ENCODE assay signal across 10 cellular contexts in the genomic region with DNA sequence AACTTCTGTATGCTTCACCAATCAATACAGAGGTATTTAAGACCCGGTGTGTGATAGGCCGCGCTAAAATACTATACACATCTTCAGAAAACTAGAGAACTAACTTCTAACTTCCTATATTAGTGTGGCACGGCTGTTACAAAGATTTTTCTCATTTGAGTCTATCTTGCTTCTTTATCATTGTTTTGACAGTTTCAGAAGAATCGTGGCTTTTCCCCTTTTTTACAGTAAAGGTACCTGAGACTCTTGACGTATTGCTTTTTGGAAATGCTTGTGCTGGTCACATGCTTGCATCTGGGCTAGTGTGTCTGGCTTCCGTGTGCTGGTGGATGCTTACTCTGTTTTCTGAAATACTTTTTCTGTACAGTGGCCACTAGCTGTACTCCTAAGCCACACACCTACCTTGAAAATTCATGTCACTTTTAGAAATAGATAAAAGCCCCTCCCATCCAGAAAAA. TPM values are rescaled to one million over a fixed set of nuclear protein-coding genes. Genes with fewer than 3 reads are reported as not detected.
DNase-seq lines count a peak whose midpoint lies in the region; ATAC-seq and TF ChIP-seq lines count a peak whose summit lies in the region.
"Had no signal": no experiment of that assay in that cellular context is flagged by ENCODE, and none has a peak within 500 bp of the region (broad histone marks: within the 10 kb centered on the region; RNA-seq: fewer than 3 reads in every experiment).

No MANE protein-coding gene starts in this region.

- H3K4me3 ChIP-seq in Loucy (ENCODE audit: low read length, poor library complexity, severe bottlenecking) (no peak overlapping the region), mucosa of rectum (ENCODE audit: low read length in 2 of 2) (no peak overlapping the region), left lung (no peak overlapping the region), esophagus muscularis mucosa (no peak overlapping the region)
- H3K4me3 ChIP-seq: body of pancreas, GM23248 had no signal

- H3K4me2 ChIP-seq in Loucy (ENCODE audit: low read depth, low read length, poor library complexity, severe bottlenecking) = peak overlapping the region; percentile 79

- 74% methylated on average over 7 of the region's 7 CpGs for WGBS in esophagus muscularis mucosa

- H3K9me2 ChIP-seq in Loucy (replicated peaks; ENCODE audit: low read depth, low read length) = no peaks in the 10 kb centered on the region

- intact Hi-C loops in left lung (cut with DNase I) (no loop called here), esophagus muscularis mucosa (cut with DNase I) (no loop called here)

- no peak for DNase-seq in amygdala (lab: John Stamatoyannopoulos, UW)
- DNase-seq in left lung = no peak
- DNase-seq in substantia nigra (lab: John Stamatoyannopoulos, UW) = no peak
- DNase-seq in esophagus muscularis mucosa (ENCODE audit: extremely low spot score) = no peak
- DNase-seq: body of pancreas, GM23248 had no signal

- ATAC-seq in GM18520 (IDR thresholded peaks at IDR 0.05; ENCODE audit: unreplicated experiment) (peak; percentile 65), HG02571 (IDR thresholded peaks at IDR 0.05; ENCODE audit: unreplicated experiment) (peak; percentile 68), left lung (no peak)
- ATAC-seq: body of pancreas had no signal

- TF ChIP-seq EP300 in esophagus muscularis mucosa (IDR thresholded peaks at IDR 0.05) = no peak

- peak overlapping the region; percentile 59 to 71 for H3K27ac ChIP-seq in mucosa of rectum (ENCODE audit: low read depth in 2 of 2, low read length in 2 of 2)
- peak overlapping the region in 1 of 2 donors; percentile 45 for H3K27ac ChIP-seq in left lung
- H3K27ac ChIP-seq in substantia nigra (ENCODE audit: low read depth, low read length, poor library complexity, severe bottlenecking) = no peak overlapping the region
- H3K27ac ChIP-seq in esophagus muscularis mucosa (replicated peaks in 1 of 4) = no peak overlapping the region
- H3K27ac ChIP-seq: body of pancreas, GM23248 had no signal

- peaks cover 99% of the 10 kb centered on the region for H3K79me2 ChIP-seq in Loucy (ENCODE audit: insufficient read depth, low read length)

- H3F3A ChIP-seq in Loucy (ENCODE audit: low read depth) = no peaks in the 10 kb centered on the region

- no peaks in the 10 kb centered on the region for H3K9me3 ChIP-seq in Loucy (ENCODE audit: insufficient read depth, low read depth, low read length)
- no peaks in the 10 kb centered on the region for H3K9me3 ChIP-seq in mucosa of rectum (ENCODE audit: control insufficient read depth in 2 of 2, low read length in 2 of 2)
- H3K9me3 ChIP-seq in left lung = no peaks in the 10 kb centered on the region
- no peaks in the 10 kb centered on the region for H3K9me3 ChIP-seq in esophagus muscularis mucosa
- H3K9me3 ChIP-seq: body of pancreas had no signal

- TF ChIP-seq CTCF in Loucy (conservative IDR thresholded peaks at IDR 0.05; ENCODE audit: low read length) (peak; percentile 21; the same call in 1 of the 2 replicates), left lung (IDR thresholded peaks at IDR 0.05) (no peak), esophagus muscularis mucosa (IDR thresholded peaks at IDR 0.05) (no peak)

- H3K4me1 ChIP-seq in Loucy (ENCODE audit: insufficient read depth, low read length, poor library complexity, severe bottlenecking) (peaks cover 70% of the 10 kb centered on the region), mucosa of rectum (ENCODE audit: control insufficient read depth in 2 of 2, insufficient read depth in 2 of 2, low read length in 2 of 2) (peaks cover 2 to 11% of the 10 kb centered on the region in 2 donors), left lung (peaks cover 0 to 66% of the 10 kb centered on the region in 2 donors), esophagus muscularis mucosa (no peaks in the 10 kb centered on the region)
- H3K4me1 ChIP-seq: body of pancreas had no signal

- H3K36me3 ChIP-seq in Loucy (ENCODE audit: insufficient read depth, low read length) = peaks cover 34% of the 10 kb centered on the region; the same call in 1 of the 2 replicates
- H3K36me3 ChIP-seq in mucosa of rectum (ENCODE audit: control insufficient read depth in 2 of 2, insufficient read depth in 2 of 2, low read length in 2 of 2) = peaks cover 0 to 3% of the 10 kb centered on the region in 2 donors
- no peaks in the 10 kb centered on the region for H3K36me3 ChIP-seq in left lung
- no peaks in the 10 kb centered on the region for H3K36me3 ChIP-seq in esophagus muscularis mucosa

- H4K20me1 ChIP-seq in Loucy (ENCODE audit: insufficient read depth, low read length, poor library complexity, severe bottlenecking) = peaks cover 11% of the 10 kb centered on the region

- H3K9ac ChIP-seq in Loucy (ENCODE audit: low read depth, low read length, poor library complexity, severe bottlenecking) (peak overlapping the region; percentile 58), mucosa of rectum (ENCODE audit: low read depth in 1 of 2, low read length in 2 of 2) (peak overlapping the region in 1 of 2 donors; percentile 17)
- H3K9ac ChIP-seq: GM23248 had no signal

- no peak overlapping the region for H2AFZ ChIP-seq in Loucy (ENCODE audit: low read length)
- H2AFZ ChIP-seq: GM23248 had no signal

- no peak for TF ChIP-seq POLR2A in esophagus muscularis mucosa (IDR thresholded peaks at IDR 0.05; ENCODE audit: low read depth)

- H3K27me3 ChIP-seq in Loucy (ENCODE audit: insufficient read depth, low read length, poor library complexity, severe bottlenecking) = no peaks in the 10 kb centered on the region
- no peaks in the 10 kb centered on the region for H3K27me3 ChIP-seq in mucosa of rectum (ENCODE audit: control insufficient read depth in 2 of 2, insufficient read depth in 2 of 2, low read length in 2 of 2)
- peaks cover 0 to 11% of the 10 kb centered on the region in 2 donors for H3K27me3 ChIP-seq in left lung
- H3K27me3 ChIP-seq in esophagus muscularis mucosa = peaks cover 0 to 5% (median 0%) of the 10 kb centered on the region in 4 donors
- H3K27me3 ChIP-seq: body of pancreas had no signal

RNA-seq across cellular contexts. Expression of a gene that starts 12.7 kb away (rescaled TPM):
- 10 to 100 TPM; 19.0 to 50.2 TPM for total RNA-seq in left lung
- 10 to 100 TPM in 1 of 4 donors, 1 to 10 TPM in 3; 3.6 to 17.7 (median 9.2) TPM for total RNA-seq in esophagus muscularis mucosa
- total RNA-seq: GM23248 had no signal

Comparison
In these comparisons a context has a peak if more than half of its experiments do, and no peak if none do; other contexts are left out.
1. H3K27ac ChIP-seq: peak in mucosa of rectum (2 of 2); none in substantia nigra (single experiment) and esophagus muscularis mucosa (0 of 4).